Comparison of ENCODE assay signal across 8 cellular contexts in the genomic region with DNA sequence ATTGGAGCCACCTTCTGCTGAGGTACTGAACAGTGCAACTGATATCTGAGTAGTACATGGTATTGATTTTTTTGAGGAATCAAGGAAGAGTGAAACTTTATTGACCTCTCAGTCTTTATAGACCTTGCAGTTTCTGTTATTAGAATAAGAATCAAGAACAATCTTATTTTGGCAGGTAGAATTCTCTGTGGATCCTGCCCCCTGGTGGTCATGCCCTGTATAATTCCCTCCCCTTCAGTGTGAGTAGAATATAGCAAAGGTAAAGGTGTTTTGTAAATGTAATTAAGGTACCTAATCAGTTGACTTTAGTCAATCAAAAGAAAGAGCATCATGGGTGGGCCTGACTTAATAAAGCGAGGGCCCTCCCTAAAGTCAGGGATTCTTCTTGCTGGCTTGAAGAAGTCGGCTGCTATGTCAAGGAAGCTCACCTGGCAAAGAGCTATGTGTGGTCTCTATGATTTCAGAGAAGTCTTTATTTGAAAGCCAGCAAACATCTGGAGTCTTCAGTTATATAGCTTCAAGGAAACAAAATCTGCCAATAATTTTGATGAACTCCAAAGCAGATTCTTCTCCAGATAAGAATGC.
DNase-seq lines count a peak whose midpoint lies in the region; ATAC-seq and TF ChIP-seq lines count a peak whose summit lies in the region.
"Had no signal": no experiment of that assay in that cellular context is flagged by ENCODE, and none has a peak within 500 bp of the region (broad histone marks: within the 10 kb centered on the region; RNA-seq: fewer than 3 reads in every experiment).

No MANE protein-coding gene starts in this region.

- H3K4me1 ChIP-seq in DOHH2 (ENCODE audit: control insufficient read depth, low read length), result no peaks in the 10 kb centered on the region
- no peaks in the 10 kb centered on the region for H3K4me1 ChIP-seq in GM23338 (ENCODE audit: insufficient read depth)
- H3K4me1 ChIP-seq in RWPE2 (ENCODE audit: insufficient read depth, poor library complexity, severe bottlenecking), result no peaks in the 10 kb centered on the region
- H3K4me1 ChIP-seq: SJCRH30 had no signal

- H3K4me2 ChIP-seq in DOHH2 (ENCODE audit: low read length) (no peak overlapping the region), GM23338 (no peak overlapping the region)

- no peak overlapping the region for H3K4me3 ChIP-seq in DOHH2 (ENCODE audit: low read length)
- H3K4me3 ChIP-seq in GM23338, result no peak overlapping the region
- H3K4me3 ChIP-seq in RWPE2 (ENCODE audit: severe bottlenecking), result no peak overlapping the region
- H3K4me3 ChIP-seq: SJCRH30 had no signal

- no peak for ATAC-seq in GM23338
- ATAC-seq in RWPE2 (ENCODE audit: low read depth), result no peak
- ATAC-seq in HG02938 (IDR thresholded peaks at IDR 0.05; ENCODE audit: unreplicated experiment), result no peak

- H3K36me3 ChIP-seq in DOHH2 (ENCODE audit: control insufficient read depth, low read length) (no peaks in the 10 kb centered on the region), GM23338 (ENCODE audit: insufficient read depth) (no peaks in the 10 kb centered on the region), RWPE2 (ENCODE audit: low read depth) (no peaks in the 10 kb centered on the region)
- H3K36me3 ChIP-seq: SJCRH30 had no signal

- no peak overlapping the region for H2AFZ ChIP-seq in GM23338

- no peak overlapping the region for H3K4me3 Mint-ChIP-seq in GM23338

- no peak overlapping the region for H3K27ac Mint-ChIP-seq in GM23338

- H3K27ac ChIP-seq in DOHH2 (ENCODE audit: low read depth, low read length) (no peak overlapping the region), GM23338 (ENCODE audit: low read depth) (no peak overlapping the region), RWPE2 (ENCODE audit: poor library complexity, severe bottlenecking) (no peak overlapping the region)
- H3K27ac ChIP-seq: SJCRH30 had no signal

- no peaks in the 10 kb centered on the region for H3K27me3 ChIP-seq in DOHH2 (ENCODE audit: control insufficient read depth, low read length)
- no peaks in the 10 kb centered on the region for H3K27me3 ChIP-seq in GM23338 (ENCODE audit: insufficient read depth)
- no peaks in the 10 kb centered on the region for H3K27me3 ChIP-seq in RWPE2 (ENCODE audit: insufficient read depth, poor library complexity, severe bottlenecking)
- H3K27me3 ChIP-seq: SJCRH30 had no signal

- TF ChIP-seq CTCF in DOHH2 (IDR thresholded peaks at IDR 0.05; ENCODE audit: low read depth, low read length, poor library complexity, severe bottlenecking), result peak; percentile 98
- peak; percentile 69 to 84 for TF ChIP-seq CTCF in GM23338 (conservative IDR thresholded peaks at IDR 0.05; ENCODE audit: low read depth in 2 of 2)
- TF ChIP-seq CTCF in RWPE2 (IDR thresholded peaks at IDR 0.05; ENCODE audit: poor library complexity, severe bottlenecking), result peak; percentile 72

- no peaks in the 10 kb centered on the region for H3K27me3 Mint-ChIP-seq in GM23338 (ENCODE audit: insufficient read depth, low read depth, poor library complexity)

- H3K4me1 Mint-ChIP-seq in GM23338, result no peaks in the 10 kb centered on the region

- H3K36me3 Mint-ChIP-seq in GM23338 (ENCODE audit: low read depth), result 0 out of 3 replicates have a peak, but pooled peaks cover 2% of the 10 kb centered on the region

- peak; percentile 55 for DNase-seq in GM23338 (ENCODE audit: low spot score)
- DNase-seq in RWPE2 (ENCODE audit: low spot score), result no peak
- peak; percentile 7 for DNase-seq in germinal center (ENCODE audit: low spot score)
- peak; percentile 66 for DNase-seq in stimulated activated CD8-positive, alpha-beta memory T cell treated with anti-CD3 and anti-CD28 coated beads, Interleukin-4, amount 100 ng/mL, for 48 hours
- no peak for DNase-seq in NCI-H510A (lab: John Stamatoyannopoulos, UW)

- H3K79me2 ChIP-seq in DOHH2 (ENCODE audit: control insufficient read depth, low read length) (no peaks in the 10 kb centered on the region), GM23338 (replicated peaks; ENCODE audit: insufficient read depth) (no peaks in the 10 kb centered on the region)

- H4K20me1 ChIP-seq in DOHH2 (ENCODE audit: control insufficient read depth, insufficient read depth, low read depth, low read length) (no peaks in the 10 kb centered on the region), GM23338 (replicated peaks; ENCODE audit: insufficient read depth) (no peaks in the 10 kb centered on the region)

- H3K9me2 ChIP-seq in DOHH2 (replicated peaks; ENCODE audit: control insufficient read depth, low read length), result no peaks in the 10 kb centered on the region
- H3K9me2 ChIP-seq in GM23338 (ENCODE audit: insufficient read depth), result 0 out of 2 replicates have a peak, but pooled peaks cover 2% of the 10 kb centered on the region

- H3K9me3 ChIP-seq in DOHH2 (ENCODE audit: control insufficient read depth, insufficient read depth, low read length) (no peaks in the 10 kb centered on the region), RWPE2 (ENCODE audit: severe bottlenecking) (no peaks in the 10 kb centered on the region)
- H3K9me3 ChIP-seq: SJCRH30 had no signal

- peaks cover 11% of the 10 kb centered on the region for H3K9me3 Mint-ChIP-seq in GM23338

- H3F3A ChIP-seq in DOHH2 (ENCODE audit: control insufficient read depth, insufficient read depth) (no peaks in the 10 kb centered on the region), GM23338 (replicated peaks; ENCODE audit: low read depth) (no peaks in the 10 kb centered on the region)

TF ChIP-seq in GM23338, 12 proteins besides CTCF, POLR2A, EP300 and RAD21 (continues in another document):
- TF ChIP-seq ZNF331 (CRISPR knock-in tag; IDR thresholded peaks at IDR 0.05; ENCODE audit: low read depth) (no peak), CREB1 (CRISPR knock-in tag; IDR thresholded peaks at IDR 0.05; ENCODE audit: low read depth) (no peak), EZH2 (IDR thresholded peaks at IDR 0.05; ENCODE audit: low read depth, unreplicated experiment) (no peak), ETS1 (IDR thresholded peaks at IDR 0.05) (no peak)
- TF ChIP-seq, protein P1, sequence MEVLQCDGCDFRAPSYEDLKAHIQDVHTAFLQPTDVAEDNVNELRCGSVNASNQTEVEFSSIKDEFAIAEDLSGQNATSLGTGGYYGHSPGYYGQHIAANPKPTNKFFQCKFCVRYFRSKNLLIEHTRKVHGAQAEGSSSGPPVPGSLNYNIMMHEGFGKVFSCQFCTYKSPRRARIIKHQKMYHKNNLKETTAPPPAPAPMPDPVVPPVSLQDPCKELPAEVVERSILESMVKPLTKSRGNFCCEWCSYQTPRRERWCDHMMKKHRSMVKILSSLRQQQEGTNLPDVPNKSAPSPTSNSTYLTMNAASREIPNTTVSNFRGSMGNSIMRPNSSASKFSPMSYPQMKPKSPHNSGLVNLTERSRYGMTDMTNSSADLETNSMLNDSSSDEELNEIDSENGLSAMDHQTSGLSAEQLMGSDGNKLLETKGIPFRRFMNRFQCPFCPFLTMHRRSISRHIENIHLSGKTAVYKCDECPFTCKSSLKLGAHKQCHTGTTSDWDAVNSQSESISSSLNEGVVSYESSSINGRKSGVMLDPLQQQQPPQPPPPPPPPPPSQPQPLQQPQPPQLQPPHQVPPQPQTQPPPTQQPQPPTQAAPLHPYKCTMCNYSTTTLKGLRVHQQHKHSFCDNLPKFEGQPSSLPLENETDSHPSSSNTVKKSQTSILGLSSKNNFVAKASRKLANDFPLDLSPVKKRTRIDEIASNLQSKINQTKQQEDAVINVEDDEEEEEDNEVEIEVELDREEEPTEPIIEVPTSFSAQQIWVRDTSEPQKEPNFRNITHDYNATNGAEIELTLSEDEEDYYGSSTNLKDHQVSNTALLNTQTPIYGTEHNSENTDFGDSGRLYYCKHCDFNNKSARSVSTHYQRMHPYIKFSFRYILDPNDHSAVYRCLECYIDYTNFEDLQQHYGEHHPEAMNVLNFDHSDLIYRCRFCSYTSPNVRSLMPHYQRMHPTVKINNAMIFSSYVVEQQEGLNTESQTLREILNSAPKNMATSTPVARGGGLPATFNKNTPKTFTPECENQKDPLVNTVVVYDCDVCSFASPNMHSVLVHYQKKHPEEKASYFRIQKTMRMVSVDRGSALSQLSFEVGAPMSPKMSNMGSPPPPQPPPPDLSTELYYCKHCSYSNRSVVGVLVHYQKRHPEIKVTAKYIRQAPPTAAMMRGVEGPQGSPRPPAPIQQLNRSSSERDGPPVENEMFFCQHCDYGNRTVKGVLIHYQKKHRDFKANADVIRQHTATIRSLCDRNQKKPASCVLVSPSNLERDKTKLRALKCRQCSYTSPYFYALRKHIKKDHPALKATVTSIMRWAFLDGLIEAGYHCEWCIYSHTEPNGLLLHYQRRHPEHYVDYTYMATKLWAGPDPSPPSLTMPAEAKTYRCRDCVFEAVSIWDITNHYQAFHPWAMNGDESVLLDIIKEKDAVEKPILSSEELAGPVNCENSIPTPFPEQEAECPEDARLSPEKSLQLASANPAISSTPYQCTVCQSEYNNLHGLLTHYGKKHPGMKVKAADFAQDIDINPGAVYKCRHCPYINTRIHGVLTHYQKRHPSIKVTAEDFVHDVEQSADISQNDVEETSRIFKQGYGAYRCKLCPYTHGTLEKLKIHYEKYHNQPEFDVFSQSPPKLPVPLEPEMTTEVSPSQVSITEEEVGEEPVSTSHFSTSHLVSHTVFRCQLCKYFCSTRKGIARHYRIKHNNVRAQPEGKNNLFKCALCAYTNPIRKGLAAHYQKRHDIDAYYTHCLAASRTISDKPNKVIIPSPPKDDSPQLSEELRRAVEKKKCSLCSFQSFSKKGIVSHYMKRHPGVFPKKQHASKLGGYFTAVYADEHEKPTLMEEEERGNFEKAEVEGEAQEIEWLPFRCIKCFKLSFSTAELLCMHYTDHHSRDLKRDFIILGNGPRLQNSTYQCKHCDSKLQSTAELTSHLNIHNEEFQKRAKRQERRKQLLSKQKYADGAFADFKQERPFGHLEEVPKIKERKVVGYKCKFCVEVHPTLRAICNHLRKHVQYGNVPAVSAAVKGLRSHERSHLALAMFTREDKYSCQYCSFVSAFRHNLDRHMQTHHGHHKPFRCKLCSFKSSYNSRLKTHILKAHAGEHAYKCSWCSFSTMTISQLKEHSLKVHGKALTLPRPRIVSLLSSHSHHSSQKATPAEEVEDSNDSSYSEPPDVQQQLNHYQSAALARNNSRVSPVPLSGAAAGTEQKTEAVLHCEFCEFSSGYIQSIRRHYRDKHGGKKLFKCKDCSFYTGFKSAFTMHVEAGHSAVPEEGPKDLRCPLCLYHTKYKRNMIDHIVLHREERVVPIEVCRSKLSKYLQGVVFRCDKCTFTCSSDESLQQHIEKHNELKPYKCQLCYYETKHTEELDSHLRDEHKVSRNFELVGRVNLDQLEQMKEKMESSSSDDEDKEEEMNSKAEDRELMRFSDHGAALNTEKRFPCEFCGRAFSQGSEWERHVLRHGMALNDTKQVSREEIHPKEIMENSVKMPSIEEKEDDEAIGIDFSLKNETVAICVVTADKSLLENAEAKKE (CRISPR knock-in tag; IDR thresholded peaks at IDR 0.05), result no peak

Comparison
In these comparisons a context has a peak if more than half of its experiments do, and no peak if none do; other contexts are left out.
1. DNase-seq: peak in GM23338 (single experiment), germinal center (single experiment) and stimulated activated CD8-positive, alpha-beta memory T cell treated with anti-CD3 and anti-CD28 coated beads, Interleukin-4, amount 100 ng/mL, for 48 hours (single experiment); none in RWPE2 (single experiment) and NCI-H510A (single experiment).
2. Peak in every context shown above with its lines, with median percentiles within 50 percentile points of each other: CTCF ChIP-seq.